In genomic region chr9:37348917-37349316, GRCh38 we compare ENCODE assay signal across 20 cellular contexts.
DNase-seq lines count a peak whose midpoint lies in the region; ATAC-seq, FAIRE-seq and TF ChIP-seq lines count a peak whose summit lies in the region.
"Had no signal": no experiment of that assay in that cellular context is flagged by ENCODE, and none has a peak within 500 bp of the region (broad histone marks: within the 10 kb centered on the region; RNA-seq: fewer than 3 reads in every experiment).

No MANE protein-coding gene starts in this region.

- H3K4me1 ChIP-seq in HepG2 (ENCODE audit: insufficient read depth, low read length): no peaks in the 10 kb centered on the region
- peaks cover 0 to 3% (median 0%) of the 10 kb centered on the region in 4 donors for H3K4me1 ChIP-seq in right lobe of liver

- no peak overlapping the region for H3K9ac ChIP-seq in HepG2 (ENCODE audit: insufficient read depth, low read depth, low read length)

- POLR2A ChIA-PET in HepG2 (lab: Yijun Ruan, JAX): no interaction called here
- POLR2A ChIA-PET in activated B cell treated with CpG ODN at 0.5 μM for 24 hours (lab: Charles Lee): interaction anchor here (0.8 to 1.3 kb wide), 4 partner anchors 9 to 34 kb away, joined by 3 to 5 read pairs (median 4); no protein-coding TSS in a partner anchor

- TF ChIP-seq RAD21 in HepG2 (CRISPR knock-in tag; IDR thresholded peaks at IDR 0.05): no peak

- H3K27me3 ChIP-seq in HepG2 (ENCODE audit: control insufficient read depth in 1 of 2, insufficient read depth in 2 of 2, low read length in 2 of 2) (no peaks in the 10 kb centered on the region), right lobe of liver (no peaks in the 10 kb centered on the region)

- no peak overlapping the region for H2AFZ ChIP-seq in HepG2 (ENCODE audit: low read length)

- H3K27ac ChIP-seq in HepG2 (ENCODE audit: extremely low read length, insufficient read depth, low read length) (no peak overlapping the region), right lobe of liver (no peak overlapping the region)

- CTCF ChIA-PET in HepG2 (lab: Yijun Ruan, JAX; ENCODE audit: low intra/inter-chr PET ratio, low total read pairs) (no interaction called here), activated B cell treated with CpG ODN at 0.5 μM for 24 hours (lab: Charles Lee) (no interaction called here)

- in situ Hi-C loops in HepG2 (cut with HindIII; ENCODE audit: extremely low pct_ligation_motif_present, low pct_unique_long_range_greater_than_20kb): no loop called here

- no peak for ATAC-seq in HepG2
- no peak for ATAC-seq in right lobe of liver
- no peak for ATAC-seq in activated B cell treated with CpG ODN at 0.5 μM for 24 hours (ENCODE audit: low read depth)
- ATAC-seq: PC-3 had no signal

- peak overlapping the region; percentile 22 for H3K27ac Mint-ChIP-seq in activated B cell treated with CpG ODN at 0.5 μM for 24 hours
- H3K27ac Mint-ChIP-seq: CD14-positive monocyte had no signal

- H3K36me3 ChIP-seq in HepG2 (replicated peaks in 1 of 2; ENCODE audit: control insufficient read depth in 1 of 2, insufficient read depth in 2 of 2, low read length in 2 of 2) (peaks cover 2 to 3% of the 10 kb centered on the region in 2 experiments; a peak in 2 of 5 replicates), right lobe of liver (peaks cover 0 to 2% (median 0%) of the 10 kb centered on the region in 4 donors)

- no peak overlapping the region for H3K4me3 ChIP-seq in HepG2 (replicated peaks in 1 of 3; ENCODE audit: insufficient read depth in 1 of 3, low read depth in 2 of 3, low read length in 3 of 3)
- H3K4me3 ChIP-seq in right lobe of liver: no peak overlapping the region

- TF ChIP-seq POLR2A in HepG2 (IDR thresholded peaks at IDR 0.05; ENCODE audit: insufficient read depth in 1 of 2, low read depth in 2 of 2, low read length in 2 of 2) (no peak), right lobe of liver (IDR thresholded peaks at IDR 0.05) (no peak)

- H3K27me3 Mint-ChIP-seq in activated B cell treated with CpG ODN at 0.5 μM for 24 hours: no peaks in the 10 kb centered on the region

- DNase-seq in HepG2 (ENCODE audit: low spot score) (no peak), right lobe of liver (no peak), NCI-H1092 treated with DMSO at 0.1 percent for 48 hours (lab: John Stamatoyannopoulos, UW) (peak; percentile 67), activated B cell treated with CpG ODN at 0.5 μM for 24 hours (no peak), OCI-M2 (lab: John Stamatoyannopoulos, UW; ENCODE audit: unreplicated experiment) (no peak), A172 (ENCODE audit: low spot score) (no peak), inferior parietal cortex (ENCODE audit: extremely low spot score) (no peak)
- DNase-seq: AML-193, COR-L47, DMS 273 treated with DMSO at 0.1 percent for 48 hours, DND-41, H7, NCI-H146, NCI-H2081 treated with DMSO at 0.1 percent for 48 hours, NCI-H526 treated with DMSO at 0.1 percent for 48 hours, PC-3, RPMI8226, SIG-M5 had no signal

- no peak for FAIRE-seq in HepG2 (lab: Jason Lieb, UNC)
- FAIRE-seq: G401.6 had no signal

- TF ChIP-seq EP300 in HepG2 (IDR thresholded peaks at IDR 0.05; ENCODE audit: low read depth in 2 of 2, low read length in 2 of 2): no peak
- no peak for TF ChIP-seq EP300 in HepG2 (CRISPR knock-in tag; IDR thresholded peaks at IDR 0.05; ENCODE audit: borderline replicate concordance)

- BruUV-seq in HepG2 (replicated peaks; lab: Mats Ljungman, UMichigan): no TSS peak

- no peaks in the 10 kb centered on the region for H4K20me1 ChIP-seq in HepG2 (ENCODE audit: insufficient read depth, low read length)

- intact Hi-C loops in HepG2 (cut with micrococcal nuclease; ENCODE audit: unreplicated experiment): no loop called here
- intact Hi-C loops in right lobe of liver (cut with DNase I): no loop called here
- intact Hi-C loops in activated B cell treated with CpG ODN at 0.5 μM for 24 hours (cut with micrococcal nuclease): no loop called here

- no peaks in the 10 kb centered on the region for H3K9me3 ChIP-seq in HepG2 (ENCODE audit: low read length)
- H3K9me3 ChIP-seq in right lobe of liver: no peaks in the 10 kb centered on the region

- no peak overlapping the region for H3K4me2 ChIP-seq in HepG2 (ENCODE audit: low read depth, low read length)

- H3K4me3 Mint-ChIP-seq in activated B cell treated with CpG ODN at 0.5 μM for 24 hours: no peak overlapping the region
- H3K4me3 Mint-ChIP-seq: CD14-positive monocyte had no signal

- peaks cover 25% of the 10 kb centered on the region for H3K4me1 Mint-ChIP-seq in activated B cell treated with CpG ODN at 0.5 μM for 24 hours
- H3K4me1 Mint-ChIP-seq: CD14-positive monocyte had no signal

- H3K36me3 Mint-ChIP-seq in activated B cell treated with CpG ODN at 0.5 μM for 24 hours (ENCODE audit: low read depth): peaks cover 67% of the 10 kb centered on the region

- 98% methylated on average over 3 of the region's 3 CpGs for WGBS in HepG2 (ENCODE audit: low lambda C conversion rate)
- 85% methylated on average over 3 of the region's 3 CpGs for WGBS in right lobe of liver (ENCODE audit: insufficient coverage, low coverage, low lambda C conversion rate, missing lambda C conversion rate)

- no peaks in the 10 kb centered on the region for H3K79me2 ChIP-seq in HepG2 (ENCODE audit: insufficient read depth, low read length)

- H3K9me3 Mint-ChIP-seq in activated B cell treated with CpG ODN at 0.5 μM for 24 hours: no peaks in the 10 kb centered on the region
- H3K9me3 Mint-ChIP-seq: CD14-positive monocyte had no signal

- TF ChIP-seq CTCF in HepG2 (CRISPR knock-in tag; IDR thresholded peaks at IDR 0.05) (no peak), right lobe of liver (IDR thresholded peaks at IDR 0.05) (no peak), activated B cell treated with CpG ODN at 0.5 μM for 24 hours (IDR thresholded peaks at IDR 0.05) (no peak)

TF ChIP-seq in HepG2, 621 proteins besides CTCF, POLR2A, EP300 and RAD21:
- no peak for TF ChIP-seq ZNF121 (CRISPR knock-in tag; IDR thresholded peaks at IDR 0.05)
- TF ChIP-seq LCORL (IDR thresholded peaks at IDR 0.05): peak; percentile 97
- TF ChIP-seq LCORL (CRISPR knock-in tag; IDR thresholded peaks at IDR 0.05): no peak
